Comparison of ENCODE assay signal across 17 cellular contexts in genomic region chr3:178367817-178368617, GRCh38.
DNase-seq lines count a peak whose midpoint lies in the region; ATAC-seq and TF ChIP-seq lines count a peak whose summit lies in the region.
"Had no signal": no experiment of that assay in that cellular context is flagged by ENCODE, and none has a peak within 500 bp of the region (broad histone marks: within the 10 kb centered on the region; RNA-seq: fewer than 3 reads in every experiment).

No MANE protein-coding gene starts in this region.

- peaks cover 2% of the 10 kb centered on the region for H3K27me3 Mint-ChIP-seq in neural progenitor cell (ENCODE audit: insufficient read depth, low read depth)

- no peaks in the 10 kb centered on the region for H3K79me2 ChIP-seq in neural progenitor cell (ENCODE audit: low read depth)

- DNase-seq in NCI-H1092 (lab: John Stamatoyannopoulos, UW) (peak; percentile 66), NCI-H446 treated with DMSO at 0.1 percent for 48 hours (lab: John Stamatoyannopoulos, UW) (peak; percentile 93), fibroblast of gingiva (ENCODE audit: low read depth) (peak; percentile 43), prostate gland (ENCODE audit: low spot score) (peak; percentile 53), neural progenitor cell (ENCODE audit: low spot score) (no peak), SKM-1 treated with dmso at 0.1 percent for 144 hours (lab: John Stamatoyannopoulos, UW; ENCODE audit: unreplicated experiment) (no peak)
- DNase-seq: activated CD8-positive, alpha-beta T cell treated with anti-CD3 and anti-CD28 coated beads for 36 hours; anterior cingulate cortex; immature natural killer cell; NCI-H774; stimulated activated CD4-positive, alpha-beta T cell treated with anti-CD3 and anti-CD28 coated beads, Interleukin-2, amount 100 ng/mL, for 48 hours; T1000 had no signal

- TF ChIP-seq POLR2A in prostate gland (IDR thresholded peaks at IDR 0.05): no peak

- H3F3A ChIP-seq in neural progenitor cell (ENCODE audit: low read depth): no peaks in the 10 kb centered on the region

- intact Hi-C loops in prostate gland (cut with DNase I): no loop called here

- no peaks in the 10 kb centered on the region for H4K20me1 ChIP-seq in neural progenitor cell (ENCODE audit: low read depth)

- H3K9me3 ChIP-seq in prostate gland: no peaks in the 10 kb centered on the region
- H3K9me3 ChIP-seq in neural progenitor cell (ENCODE audit: low read depth): no peaks in the 10 kb centered on the region

- H3K36me3 Mint-ChIP-seq in neural progenitor cell: no peaks in the 10 kb centered on the region

- H3K27ac ChIP-seq in prostate gland (peak overlapping the region in 1 of 2 donors; percentile 6), neural progenitor cell (no peak overlapping the region)
- H3K27ac ChIP-seq: C4-2B had no signal

- H3K4me1 Mint-ChIP-seq in neural progenitor cell: no peaks in the 10 kb centered on the region
- H3K4me1 Mint-ChIP-seq: immature natural killer cell had no signal

- no peak overlapping the region for H3K4me3 Mint-ChIP-seq in neural progenitor cell
- H3K4me3 Mint-ChIP-seq: activated CD8-positive, alpha-beta T cell treated with anti-CD3 and anti-CD28 coated beads for 36 hours; immature natural killer cell had no signal

- no peak overlapping the region for H3K9ac ChIP-seq in neural progenitor cell

- no peak overlapping the region for H2AFZ ChIP-seq in neural progenitor cell (replicated peaks)

- WGBS in prostate gland: 39% methylated on average over 4 of the region's 4 CpGs

- H3K4me3 ChIP-seq in prostate gland (no peak overlapping the region), neural progenitor cell (no peak overlapping the region)
- H3K4me3 ChIP-seq: GM12878 had no signal

- no peak overlapping the region for H3K4me2 ChIP-seq in neural progenitor cell

- H3K4me1 ChIP-seq in prostate gland (replicated peaks) (no peaks in the 10 kb centered on the region), neural progenitor cell (no peaks in the 10 kb centered on the region)

- TF ChIP-seq CTCF in prostate gland (IDR thresholded peaks at IDR 0.05) (no peak), neural progenitor cell (IDR thresholded peaks at IDR 0.05) (no peak)

- peaks cover 24% of the 10 kb centered on the region for H3K9me3 Mint-ChIP-seq in neural progenitor cell
- H3K9me3 Mint-ChIP-seq: activated T-helper 2 cell treated with anti-CD3 and anti-CD28 coated beads, Interferon-gamma antibody, Interleukin-2, Interleukin-4, amounts not matched to agents 10 μg/mL and 5 μg/mL and 100 μg/mL, durations not matched to agents 14 hours and 24 hours and 36 hours had no signal

- H3K36me3 ChIP-seq in prostate gland: no peaks in the 10 kb centered on the region
- no peaks in the 10 kb centered on the region for H3K36me3 ChIP-seq in neural progenitor cell

- H3K27me3 ChIP-seq in prostate gland (replicated peaks; ENCODE audit: insufficient read depth): no peaks in the 10 kb centered on the region
- H3K27me3 ChIP-seq in neural progenitor cell: no peaks in the 10 kb centered on the region

- H3K27ac Mint-ChIP-seq in neural progenitor cell: no peak overlapping the region
- H3K27ac Mint-ChIP-seq: activated CD8-positive, alpha-beta T cell treated with anti-CD3 and anti-CD28 coated beads for 36 hours; activated T-helper 2 cell treated with anti-CD3 and anti-CD28 coated beads, Interferon-gamma antibody, Interleukin-2, Interleukin-4, amounts not matched to agents 10 μg/mL and 5 μg/mL and 100 μg/mL, durations not matched to agents 14 hours and 24 hours and 36 hours; immature natural killer cell had no signal

- no peak for ATAC-seq in GM21367 (IDR thresholded peaks at IDR 0.05; ENCODE audit: unreplicated experiment)
- ATAC-seq in HG03135 (IDR thresholded peaks at IDR 0.05; ENCODE audit: unreplicated experiment): no peak
- ATAC-seq: activated CD8-positive, alpha-beta T cell treated with anti-CD3 and anti-CD28 coated beads for 36 hours; GM12878 had no signal

Comparison
In these comparisons a context has a peak if more than half of its experiments do, and no peak if none do; other contexts are left out.
1. DNase-seq: peak in NCI-H1092 (single experiment), NCI-H446 treated with DMSO at 0.1 percent for 48 hours (single experiment), fibroblast of gingiva (single experiment) and prostate gland (single experiment); none in neural progenitor cell (single experiment) and SKM-1 treated with dmso at 0.1 percent for 144 hours (single experiment).